8 cellular contexts compared by ENCODE assay signal in the genomic region with DNA sequence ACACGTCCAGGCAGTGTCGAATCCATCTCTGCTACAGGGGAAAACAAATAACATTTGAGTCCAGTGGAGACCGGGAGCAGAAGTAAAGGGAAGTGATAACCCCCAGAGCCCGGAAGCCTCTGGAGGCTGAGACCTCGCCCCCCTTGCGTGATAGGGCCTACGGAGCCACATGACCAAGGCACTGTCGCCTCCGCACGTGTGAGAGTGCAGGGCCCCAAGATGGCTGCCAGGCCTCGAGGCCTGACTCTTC. TPM values are rescaled to one million over a fixed set of nuclear protein-coding genes. Genes with fewer than 3 reads are reported as not detected.
DNase-seq lines count a peak whose midpoint lies in the region; ATAC-seq and TF ChIP-seq lines count a peak whose summit lies in the region.

No MANE protein-coding gene starts in this region.

- WGBS in right lobe of liver (ENCODE audit: insufficient coverage, low coverage, low lambda C conversion rate, missing lambda C conversion rate), result 0% methylated on average over 6 of the region's 11 CpGs

- H3K4me2 ChIP-seq in BLaER1, result peak overlapping the region; percentile 84

- H3K4me3 ChIP-seq in BLaER1, result peak overlapping the region; percentile 100
- peak overlapping the region; percentile 89 for H3K4me3 ChIP-seq in adipocyte (ENCODE audit: low read length)
- peak overlapping the region; percentile 43 to 100 (median 52) for H3K4me3 ChIP-seq in right lobe of liver
- H3K4me3 ChIP-seq in uterus, result peak overlapping the region; percentile 40 to 100

- H3K27me3 ChIP-seq in BLaER1 (no peaks in the 10 kb centered on the region), adipocyte (replicated peaks; ENCODE audit: control insufficient read depth, insufficient read depth, low read length) (no peaks in the 10 kb centered on the region), right lobe of liver (no peaks in the 10 kb centered on the region), uterus (no peaks in the 10 kb centered on the region)

- peaks cover 75% of the 10 kb centered on the region for H3K36me3 ChIP-seq in BLaER1
- H3K36me3 ChIP-seq in adipocyte (ENCODE audit: control insufficient read depth, insufficient read depth, low read length, severe bottlenecking), result peaks cover 63% of the 10 kb centered on the region
- peaks cover 20 to 39% (median 27%) of the 10 kb centered on the region in 4 donors for H3K36me3 ChIP-seq in right lobe of liver
- no peaks in the 10 kb centered on the region for H3K36me3 ChIP-seq in uterus

- H3K27ac ChIP-seq in BLaER1 (peak overlapping the region; percentile 80), right lobe of liver (peak overlapping the region; percentile 47 to 75 (median 71)), uterus (peak overlapping the region; percentile 77 to 90)

- TF ChIP-seq POLR2A in right lobe of liver (IDR thresholded peaks at IDR 0.05), result no peak
- no peak for TF ChIP-seq POLR2A in uterus (IDR thresholded peaks at IDR 0.05)

- H3K9ac ChIP-seq in BLaER1, result peak overlapping the region; percentile 77
- peak overlapping the region; percentile 90 for H3K9ac ChIP-seq in adipocyte (ENCODE audit: low read length)

- TF ChIP-seq CTCF in right lobe of liver (IDR thresholded peaks at IDR 0.05), result no peak
- TF ChIP-seq CTCF in uterus (IDR thresholded peaks at IDR 0.05), result no peak

- H3K9me3 ChIP-seq in BLaER1 (no peaks in the 10 kb centered on the region), adipocyte (ENCODE audit: control insufficient read depth, low read length) (no peaks in the 10 kb centered on the region), right lobe of liver (no peaks in the 10 kb centered on the region), uterus (no peaks in the 10 kb centered on the region)

- intact Hi-C loops in right lobe of liver (cut with DNase I), result no loop called here
- intact Hi-C loops in uterus (cut with DNase I; ENCODE audit: low total_unique reads), result no loop called here

- DNase-seq in adipocyte (ENCODE audit: low read depth) (no peak), right lobe of liver (peak in 1 of 3 donors; percentile 100), uterus (no peak), ureter (ENCODE audit: low spot score) (no peak), NCI-H1436 (lab: John Stamatoyannopoulos, UW) (no peak)

- H3K4me1 ChIP-seq in BLaER1 (peaks cover 40% of the 10 kb centered on the region), adipocyte (ENCODE audit: control insufficient read depth, insufficient read depth, low read length) (peaks cover 35% of the 10 kb centered on the region), right lobe of liver (peaks cover 0 to 42% (median 11%) of the 10 kb centered on the region in 4 donors), uterus (peaks cover 0 to 6% of the 10 kb centered on the region in 2 donors)

- H4K20me1 ChIP-seq in BLaER1, result peaks cover 45% of the 10 kb centered on the region

- ATAC-seq in HG02763 (IDR thresholded peaks at IDR 0.05; ENCODE audit: unreplicated experiment) (peak; percentile 90), right lobe of liver (no peak), HG03571 (IDR thresholded peaks at IDR 0.05; ENCODE audit: unreplicated experiment) (no peak)

RNA-seq across cellular contexts. Expression of a gene that starts 7.2 kb away (rescaled TPM):
- 100 to 1,000 TPM in 1 of 6 experiments, 10 to 100 TPM in 5; 31.6 to 179 (median 51.1) TPM for total RNA-seq in right lobe of liver
- total RNA-seq in uterus, result 10 to 100 TPM in 1 of 4 donors, 1 to 10 TPM in 3; 4.4 to 15.9 (median 7.5) TPM
- total RNA-seq in ureter, result 61.0 TPM

RNA-seq across cellular contexts. Expression of a gene that starts 10.5 kb away (rescaled TPM):
- total RNA-seq in right lobe of liver (10 to 100 TPM; 12.3 to 33.9 (median 15.1) TPM), uterus (100 to 1,000 TPM in 1 of 4 donors, 10 to 100 TPM in 3; 45.9 to 106 (median 59.5) TPM), ureter (43.9 TPM)

RNA-seq across cellular contexts. Expression of a gene that starts 11.4 kb away (rescaled TPM):
- total RNA-seq in right lobe of liver (100 to 1,000 TPM in 2 of 6 experiments, 10 to 100 TPM in 4; 54.2 to 199 (median 63.3) TPM), uterus (10 to 100 TPM in 3 of 4 donors, 1 to 10 TPM in 1; 2.6 to 63.6 (median 35.0) TPM), ureter (68.1 TPM)

RNA-seq across cellular contexts. Expression of a gene that starts 13.7 kb away (rescaled TPM):
- total RNA-seq in right lobe of liver (10 to 100 TPM in 2 of 6 experiments, 1 to 10 TPM in 4; 4.3 to 13.0 (median 6.2) TPM), uterus (10 to 100 TPM in 3 of 4 donors, 1 to 10 TPM in 1; 6.8 to 56.9 (median 25.8) TPM), ureter (23.0 TPM)

RNA-seq across cellular contexts. Expression of a gene that starts 17.6 kb away (rescaled TPM):
- total RNA-seq in right lobe of liver (not detected), uterus (1 to 10 TPM in 3 of 4 donors, not detected in 1; 1.0 to 7.3 (median 1.1) TPM), ureter (8.0 TPM)
